In the genomic region with DNA sequence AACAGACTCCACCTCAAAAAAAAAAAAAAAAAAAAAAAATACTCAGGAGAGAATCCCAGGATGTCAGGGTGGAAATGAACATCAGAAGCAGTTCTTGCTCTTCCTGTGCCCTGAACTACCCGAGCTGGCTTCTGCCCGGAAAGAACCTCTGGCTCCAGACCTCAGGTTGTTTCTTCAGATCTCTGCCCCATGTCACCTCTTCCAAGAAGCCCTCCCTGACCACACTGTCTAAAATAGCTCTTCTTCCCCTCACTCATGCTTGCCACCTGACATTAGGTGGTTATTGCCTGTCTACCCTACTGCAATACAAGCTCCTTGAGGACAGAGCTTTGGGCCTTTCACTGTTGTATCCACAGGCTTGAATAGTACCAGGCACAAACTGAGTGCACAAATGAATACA, we compare ENCODE assay signal across 18 cellular contexts. TPM values are rescaled to one million over a fixed set of nuclear protein-coding genes. Genes with fewer than 3 reads are reported as not detected.
DNase-seq lines count a peak whose midpoint lies in the region; ATAC-seq and TF ChIP-seq lines count a peak whose summit lies in the region.
"Had no signal": no experiment of that assay in that cellular context is flagged by ENCODE, and none has a peak within 500 bp of the region (broad histone marks: within the 10 kb centered on the region; RNA-seq: fewer than 3 reads in every experiment).

No MANE protein-coding gene starts in this region.

- H3K79me2 ChIP-seq in GM23338 (replicated peaks; ENCODE audit: insufficient read depth) (peaks cover 100% of the 10 kb centered on the region), trophoblast cell (ENCODE audit: control insufficient read depth, insufficient read depth, low read length, poor library complexity) (peaks cover 53% of the 10 kb centered on the region)

- H3K4me2 ChIP-seq in GM23338 = peak overlapping the region; percentile 69
- H3K4me2 ChIP-seq in trophoblast cell (ENCODE audit: low read length) = no peak overlapping the region

- H3K27me3 Mint-ChIP-seq in CD14-positive monocyte (ENCODE audit: low read depth in 3 of 3) (no peaks in the 10 kb centered on the region), GM23338 (ENCODE audit: insufficient read depth, low read depth, poor library complexity) (peaks cover 13% of the 10 kb centered on the region)
- no peaks in the 10 kb centered on the region for H3K27me3 Mint-ChIP-seq in activated T-helper 2 cell treated with anti-CD3 and anti-CD28 coated beads, Interferon-gamma antibody, Interleukin-2, Interleukin-4, amounts not matched to agents 10 μg/mL and 5 μg/mL and 100 μg/mL, durations not matched to agents 14 hours and 24 hours and 36 hours (ENCODE audit: low read depth)
- H3K27me3 Mint-ChIP-seq: activated naive CD4-positive, alpha-beta T cell treated with anti-CD3 and anti-CD28 coated beads, Interleukin-2, amount 10 ng/mL, durations not matched to agents 7 days and 5 days; naive thymus-derived CD8-positive, alpha-beta T cell; T-cell had no signal

- no CpG with 5 or more reads among the region's 2 CpGs for WGBS in trophoblast cell (ENCODE audit: extremely low coverage, insufficient coverage, insufficient read length)

- no peaks in the 10 kb centered on the region for H3K9me2 ChIP-seq in GM23338 (ENCODE audit: insufficient read depth)

- H3K4me1 ChIP-seq in GM23338 (ENCODE audit: insufficient read depth) (peaks cover 89% of the 10 kb centered on the region), trophoblast cell (ENCODE audit: control insufficient read depth in 1 of 2, insufficient read depth in 2 of 2, low read length in 2 of 2) (peaks cover 26 to 30% of the 10 kb centered on the region in 2 experiments)

- H4K8ac ChIP-seq in trophoblast cell (ENCODE audit: low read depth, low read length) = no peak overlapping the region

- H3K27me3 ChIP-seq in GM23338 (ENCODE audit: insufficient read depth) (no peaks in the 10 kb centered on the region), trophoblast cell (ENCODE audit: insufficient read depth, low read length) (no peaks in the 10 kb centered on the region)
- H3K27me3 ChIP-seq: esophagus squamous epithelium had no signal

- DNase-seq in CD14-positive monocyte (ENCODE audit: low spot score) (no peak), GM23338 (ENCODE audit: low spot score) (no peak), trophoblast cell (no peak), kidney glomerular epithelial cell (lab: John Stamatoyannopoulos, UW) (no peak), NCI-H526 treated with DMSO at 0.1 percent for 48 hours (lab: John Stamatoyannopoulos, UW) (no peak)
- DNase-seq in activated T-helper 2 cell treated with anti-CD3 and anti-CD28 coated beads, Interferon-gamma antibody, Interleukin-2, Interleukin-4, amounts not matched to agents 10 μg/mL and 5 μg/mL and 100 μg/mL, durations not matched to agents 14 hours and 24 hours and 36 hours (ENCODE audit: low spot score) = no peak
- DNase-seq: activated naive CD4-positive, alpha-beta T cell treated with anti-CD3 and anti-CD28 coated beads, Interleukin-2, amount 10 ng/mL, durations not matched to agents 7 days and 5 days; effector memory CD4-positive, alpha-beta T cell; esophagus squamous epithelium; MM.1S; naive thymus-derived CD8-positive, alpha-beta T cell; NCI-H146; NCI-H82; SHP77; T-cell had no signal

- H3K4me3 ChIP-seq in GM23338 (0 out of 2 replicates have a peak overlapping the region, but pooled peaks have one; percentile 20), trophoblast cell (ENCODE audit: low read depth, low read length) (no peak overlapping the region)
- H3K4me3 ChIP-seq: esophagus squamous epithelium had no signal

- no peak overlapping the region for H2BK5ac ChIP-seq in trophoblast cell (ENCODE audit: low read depth, low read length, poor library complexity)

- H2BK12ac ChIP-seq in trophoblast cell (ENCODE audit: low read length) = no peak overlapping the region

- H4K20me1 ChIP-seq in GM23338 (replicated peaks; ENCODE audit: insufficient read depth) = peaks cover 96% of the 10 kb centered on the region

- H2AK5ac ChIP-seq in trophoblast cell (ENCODE audit: low read length) = no peak overlapping the region

- H2AFZ ChIP-seq in GM23338 (no peak overlapping the region), trophoblast cell (ENCODE audit: insufficient read depth, low read length, poor library complexity) (no peak overlapping the region)
- H2AFZ ChIP-seq: parathyroid adenoma had no signal

- H3K9me3 ChIP-seq in trophoblast cell (ENCODE audit: insufficient read depth, low read depth, low read length) = no peaks in the 10 kb centered on the region
- H3K9me3 ChIP-seq: esophagus squamous epithelium had no signal

- H3K23ac ChIP-seq in trophoblast cell (ENCODE audit: low read length) = no peak overlapping the region

- H3K4me1 Mint-ChIP-seq in CD14-positive monocyte (peaks cover 89% of the 10 kb centered on the region), GM23338 (peaks cover 87% of the 10 kb centered on the region)
- H3K4me1 Mint-ChIP-seq in activated T-helper 2 cell treated with anti-CD3 and anti-CD28 coated beads, Interferon-gamma antibody, Interleukin-2, Interleukin-4, amounts not matched to agents 10 μg/mL and 5 μg/mL and 100 μg/mL, durations not matched to agents 14 hours and 24 hours and 36 hours (ENCODE audit: low read depth) = peaks cover 42% of the 10 kb centered on the region

- no peaks in the 10 kb centered on the region for H3K79me1 ChIP-seq in trophoblast cell (ENCODE audit: low read length)

- H3K36me3 ChIP-seq in GM23338 (ENCODE audit: insufficient read depth) = peaks cover 15% of the 10 kb centered on the region; the same call in 1 of the 2 replicates
- H3K36me3 ChIP-seq in trophoblast cell (ENCODE audit: control insufficient read depth in 1 of 2, insufficient read depth in 2 of 2, low read length in 2 of 2) = peaks cover 21 to 26% of the 10 kb centered on the region in 2 experiments

- H3K4me3 Mint-ChIP-seq in CD14-positive monocyte (no peak overlapping the region), GM23338 (peak overlapping the region; percentile 47; the same call in 2 of the 3 replicates)
- H3K4me3 Mint-ChIP-seq in activated T-helper 2 cell treated with anti-CD3 and anti-CD28 coated beads, Interferon-gamma antibody, Interleukin-2, Interleukin-4, amounts not matched to agents 10 μg/mL and 5 μg/mL and 100 μg/mL, durations not matched to agents 14 hours and 24 hours and 36 hours (ENCODE audit: low read depth) = no peak overlapping the region
- H3K4me3 Mint-ChIP-seq: activated naive CD4-positive, alpha-beta T cell treated with anti-CD3 and anti-CD28 coated beads, Interleukin-2, amount 10 ng/mL, durations not matched to agents 7 days and 5 days; T-cell had no signal

- ATAC-seq in GM23338 = no peak
- ATAC-seq in HG03135 (IDR thresholded peaks at IDR 0.05; ENCODE audit: unreplicated experiment) = no peak
- ATAC-seq: naive thymus-derived CD8-positive, alpha-beta T cell; sciatic nerve; T-cell had no signal

- no peak overlapping the region for H4K91ac ChIP-seq in trophoblast cell (ENCODE audit: low read depth, low read length)

- no peak overlapping the region for H3K9ac ChIP-seq in trophoblast cell (ENCODE audit: low read length)
- H3K9ac ChIP-seq: parathyroid adenoma had no signal

- H3K18ac ChIP-seq in trophoblast cell (ENCODE audit: low read length) = no peak overlapping the region

- H2BK120ac ChIP-seq in trophoblast cell (ENCODE audit: insufficient read depth, low read length, poor library complexity) = no peak overlapping the region

- H3K27ac ChIP-seq in GM23338 (ENCODE audit: low read depth) = no peak overlapping the region
- H3K27ac ChIP-seq in trophoblast cell (ENCODE audit: low read depth, low read length) = no peak overlapping the region
- H3K27ac ChIP-seq: esophagus squamous epithelium, parathyroid adenoma had no signal

- H3K36me3 Mint-ChIP-seq in CD14-positive monocyte (peaks cover 24 to 47% of the 10 kb centered on the region in 2 donors), GM23338 (ENCODE audit: low read depth) (peaks cover 77% of the 10 kb centered on the region)
- H3K36me3 Mint-ChIP-seq in activated T-helper 2 cell treated with anti-CD3 and anti-CD28 coated beads, Interferon-gamma antibody, Interleukin-2, Interleukin-4, amounts not matched to agents 10 μg/mL and 5 μg/mL and 100 μg/mL, durations not matched to agents 14 hours and 24 hours and 36 hours (ENCODE audit: low read depth) = peaks cover 25% of the 10 kb centered on the region

- intact Hi-C loops in CD14-positive monocyte (cut with micrococcal nuclease) = no loop called here
- intact Hi-C loops in activated T-helper 2 cell treated with anti-CD3 and anti-CD28 coated beads, Interferon-gamma antibody, Interleukin-2, Interleukin-4, amounts not matched to agents 10 μg/mL and 5 μg/mL and 100 μg/mL, durations not matched to agents 14 hours and 24 hours and 36 hours (cut with micrococcal nuclease) = no loop called here

- H4K12ac ChIP-seq in trophoblast cell (ENCODE audit: low read depth, low read length) = no peak overlapping the region

- no peak overlapping the region for H3K14ac ChIP-seq in trophoblast cell (ENCODE audit: low read length)

- peaks cover 0 to 2% (median 0%) of the 10 kb centered on the region in 7 donors for H3K9me3 Mint-ChIP-seq in CD14-positive monocyte
- no peaks in the 10 kb centered on the region for H3K9me3 Mint-ChIP-seq in GM23338
- H3K9me3 Mint-ChIP-seq in activated T-helper 2 cell treated with anti-CD3 and anti-CD28 coated beads, Interferon-gamma antibody, Interleukin-2, Interleukin-4, amounts not matched to agents 10 μg/mL and 5 μg/mL and 100 μg/mL, durations not matched to agents 14 hours and 24 hours and 36 hours = no peaks in the 10 kb centered on the region
- H3K9me3 Mint-ChIP-seq: activated naive CD4-positive, alpha-beta T cell treated with anti-CD3 and anti-CD28 coated beads, Interleukin-2, amount 10 ng/mL, durations not matched to agents 7 days and 5 days; T-cell had no signal

- peak overlapping the region; percentile 86 for H3K4ac ChIP-seq in trophoblast cell (ENCODE audit: low read depth, low read length)

- TF ChIP-seq CTCF in CD14-positive monocyte (IDR thresholded peaks at IDR 0.05) (no peak), GM23338 (conservative IDR thresholded peaks at IDR 0.05; ENCODE audit: low read depth in 2 of 2) (no peak)

- H3K27ac Mint-ChIP-seq in CD14-positive monocyte (peak overlapping the region; percentile 81 to 99 (median 96)), GM23338 (no peak overlapping the region; the same call in 1 of the 2 replicates)
- H3K27ac Mint-ChIP-seq in activated T-helper 2 cell treated with anti-CD3 and anti-CD28 coated beads, Interferon-gamma antibody, Interleukin-2, Interleukin-4, amounts not matched to agents 10 μg/mL and 5 μg/mL and 100 μg/mL, durations not matched to agents 14 hours and 24 hours and 36 hours = peak overlapping the region; percentile 14
- H3K27ac Mint-ChIP-seq: activated naive CD4-positive, alpha-beta T cell treated with anti-CD3 and anti-CD28 coated beads, Interleukin-2, amount 10 ng/mL, durations not matched to agents 7 days and 5 days; T-cell had no signal

- peaks cover 8% of the 10 kb centered on the region; the same call in 1 of the 2 replicates for H3F3A ChIP-seq in GM23338 (replicated peaks; ENCODE audit: low read depth)

RNA-seq across cellular contexts. Expression of a gene that starts 8.2 kb away (rescaled TPM):
- polyA plus RNA-seq in CD14-positive monocyte (100 to 1,000 TPM; 562 to 582 TPM), GM23338 (2016; fragmentation: Nextera tagmentation; extraction: Ambion mirVana) (584 and 604 TPM in 2 replicates)
- 1,229 and 1,411 TPM in 2 replicates for total RNA-seq in GM23338 (2014; rRNA removed; shearing (Covaris generic))
- total RNA-seq in activated T-helper 2 cell treated with anti-CD3 and anti-CD28 coated beads, Interferon-gamma antibody, Interleukin-2, Interleukin-4, amounts not matched to agents 10 μg/mL and 5 μg/mL and 100 μg/mL, durations not matched to agents 14 hours and 24 hours and 36 hours = 363 and 374 TPM in 2 replicates
- 527 and 539 TPM in 2 replicates for polyA plus RNA-seq in trophoblast cell (2013)
